Comparison of ENCODE assay signal across 8 cellular contexts in genomic region chr4:2696423-2696822, GRCh38.
DNase-seq lines count a peak whose midpoint lies in the region; ATAC-seq and FAIRE-seq lines count a peak whose summit lies in the region.

No MANE protein-coding gene starts in this region.

- FAIRE-seq in GM18507 (lab: Jason Lieb, UNC): peak; percentile 99

- H3K27me3 Mint-ChIP-seq in central memory CD8-positive, alpha-beta T cell: no peaks in the 10 kb centered on the region

- peak; percentile 94 for ATAC-seq in GM21447 (IDR thresholded peaks at IDR 0.05; ENCODE audit: unreplicated experiment)
- peak; percentile 89 for ATAC-seq in HG03342 (IDR thresholded peaks at IDR 0.05; ENCODE audit: unreplicated experiment)
- ATAC-seq in central memory CD8-positive, alpha-beta T cell (replicated peaks; ENCODE audit: extremely low read depth, poor library complexity, severe bottlenecking): peak; percentile 46

- H3K27ac Mint-ChIP-seq in central memory CD8-positive, alpha-beta T cell (ENCODE audit: low read depth): peak overlapping the region; percentile 15

- no peaks in the 10 kb centered on the region for H3K9me3 Mint-ChIP-seq in central memory CD8-positive, alpha-beta T cell

- no peak overlapping the region for H3K4me3 Mint-ChIP-seq in central memory CD8-positive, alpha-beta T cell

- DNase-seq in GM18507 (ENCODE audit: extremely low spot score, insufficient read length, low read depth) (peak; percentile 71), epidermal melanocyte (ENCODE audit: insufficient read length, low spot score) (no peak), NCI-H1417 treated with DMSO at 0.1 percent for 48 hours (lab: John Stamatoyannopoulos, UW) (no peak)
- DNase-seq in central memory CD8-positive, alpha-beta T cell (ENCODE audit: low spot score in 2 of 2): no peak
- no peak for DNase-seq in stimulated activated naive CD4-positive, alpha-beta T cell (lab: John Stamatoyannopoulos, UW)
- DNase-seq in stimulated activated CD4-positive, alpha-beta T cell treated with anti-CD3 and anti-CD28 coated beads, Interleukin-12 subunit alpha, Interleukin-12 subunit beta, amount 100 ng/mL, for 4 hours: no peak

- no peaks in the 10 kb centered on the region for H3K4me1 Mint-ChIP-seq in central memory CD8-positive, alpha-beta T cell

- peaks cover 77% of the 10 kb centered on the region for H3K36me3 Mint-ChIP-seq in central memory CD8-positive, alpha-beta T cell (ENCODE audit: insufficient read depth)
